In genomic region chrX:50629774-50630173, GRCh38 we compare ENCODE assay signal across 13 cellular contexts.
A peak's percentile ranks its signal among the peaks of the same experiment; 100 is the strongest.
DNase-seq lines count a peak whose midpoint lies in the region; ATAC-seq lines count a peak whose summit lies in the region.
"Had no signal": no experiment of that assay in that cellular context is flagged by ENCODE, and none has a peak within 500 bp of the region (broad histone marks: within the 10 kb centered on the region; RNA-seq: fewer than 3 reads in every experiment).

No MANE protein-coding gene starts in this region.

- intact Hi-C loops in left colon (cut with DNase I, micrococcal nuclease), result no loop called here

- DNase-seq in DMS53 (lab: John Stamatoyannopoulos, UW), result peak; percentile 4
- DNase-seq in DMS53 treated with DMSO at 0.1 percent for 48 hours (lab: John Stamatoyannopoulos, UW; ENCODE audit: unreplicated experiment), result no peak
- DNase-seq in HK-2 (ENCODE audit: unreplicated experiment), result peak; percentile 6
- no peak for DNase-seq in left colon
- DNase-seq: Calu3; CD8-positive, alpha-beta T cell; GOT3; H9; KG1 had no signal

- ATAC-seq in esophagus mucosa (peak; percentile 76), HG02970 (IDR thresholded peaks at IDR 0.05; ENCODE audit: low FRiP score, unreplicated experiment) (no peak), left colon (no peak), GM18867 (IDR thresholded peaks at IDR 0.05; ENCODE audit: unreplicated experiment) (no peak)
- ATAC-seq: A549; CD8-positive, alpha-beta T cell had no signal

Comparison
In these comparisons a context has a peak if more than half of its experiments do, and no peak if none do; other contexts are left out.
1. DNase-seq: peak in DMS53 (single experiment) and HK-2 (single experiment); none in DMS53 treated with DMSO at 0.1 percent for 48 hours (single experiment) and left colon (0 of 2).